In the genomic region with DNA sequence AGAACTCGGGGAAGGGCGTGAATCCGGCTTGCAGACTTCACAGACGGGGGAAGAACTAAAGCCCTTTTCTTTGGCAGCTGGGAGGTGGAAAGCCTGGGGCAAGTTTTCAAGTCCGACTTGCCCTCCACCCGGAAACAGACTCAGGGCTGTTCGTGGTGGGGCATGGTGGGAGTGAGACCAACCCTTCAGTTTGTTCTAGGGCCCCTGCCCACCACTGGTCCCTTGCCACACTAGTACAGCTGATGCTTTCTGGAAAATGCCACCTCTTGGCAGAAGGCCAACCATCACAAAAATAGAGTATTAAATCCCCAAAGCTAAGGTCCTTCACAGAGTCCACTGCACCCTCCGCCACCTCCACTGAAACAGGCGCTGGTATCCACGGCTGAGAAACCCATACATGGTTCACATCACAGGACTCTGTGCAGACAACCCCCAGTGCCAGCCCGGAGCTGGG, we compare ENCODE assay signal across 22 cellular contexts. TPM values are rescaled to one million over a fixed set of nuclear protein-coding genes. Genes with fewer than 3 reads are reported as not detected.
A peak's percentile ranks its signal among the peaks of the same experiment; 100 is the strongest.
DNase-seq lines count a peak whose midpoint lies in the region; ATAC-seq, FAIRE-seq and TF ChIP-seq lines count a peak whose summit lies in the region.
"Had no signal": no experiment of that assay in that cellular context is flagged by ENCODE, and none has a peak within 500 bp of the region (broad histone marks: within the 10 kb centered on the region; RNA-seq: fewer than 3 reads in every experiment).

No MANE protein-coding gene starts in this region.

- H3K4me1 ChIP-seq in OCI-LY7 (ENCODE audit: insufficient read depth, low read length, poor library complexity, severe bottlenecking) (peaks cover 93% of the 10 kb centered on the region), endothelial cell of umbilical vein (ENCODE audit: control insufficient read depth, extremely low read depth, insufficient read depth, low read length) (peaks cover 28% of the 10 kb centered on the region), esophagus muscularis mucosa (no peaks in the 10 kb centered on the region)
- H3K4me1 ChIP-seq: BE2C had no signal

- CTCF ChIA-PET in OCI-LY7 (lab: Charles Lee; ENCODE audit: unreplicated experiment) = interaction anchor here (1.4 kb wide), 1 partner anchor 17 kb away, joined by 3 read pairs; no protein-coding TSS in a partner anchor
- CTCF ChIA-PET in endothelial cell of umbilical vein (lab: Charles Lee) = interaction anchor here (1.4 to 3.6 kb wide), 3 partner anchors 23 to 228 kb away, joined by 3 to 18 read pairs (median 6); no protein-coding TSS in a partner anchor

- H3K36me3 Mint-ChIP-seq in osteocyte (ENCODE audit: unreplicated experiment) = no peaks in the 10 kb centered on the region
- H3K36me3 Mint-ChIP-seq: CD4-positive, CD25-positive, alpha-beta regulatory T cell had no signal

- WGBS in esophagus muscularis mucosa = 84% methylated on average over 10 of the region's 11 CpGs

- FAIRE-seq in endothelial cell of umbilical vein (lab: Jason Lieb, UNC) = no peak
- FAIRE-seq: H54 had no signal

- H3K27me3 ChIP-seq in endothelial cell of umbilical vein (ENCODE audit: control insufficient read depth in 2 of 2, insufficient read depth in 2 of 2, low read length in 2 of 2) (no peaks in the 10 kb centered on the region), esophagus muscularis mucosa (no peaks in the 10 kb centered on the region)

- no peak for TF ChIP-seq EP300 in esophagus muscularis mucosa (IDR thresholded peaks at IDR 0.05)

- no peak overlapping the region for H3K9ac ChIP-seq in endothelial cell of umbilical vein (replicated peaks; ENCODE audit: extremely low read depth, insufficient read depth, low read length)
- H3K9ac ChIP-seq: SK-N-SH had no signal

- H3K4me3 Mint-ChIP-seq in osteocyte (ENCODE audit: unreplicated experiment) = no peak overlapping the region
- H3K4me3 Mint-ChIP-seq: CD4-positive, CD25-positive, alpha-beta regulatory T cell had no signal

- DNase-seq in OCI-LY7 (ENCODE audit: low spot score) = no peak
- DNase-seq in endothelial cell of umbilical vein (ENCODE audit: low read depth, low spot score) = no peak
- peak; percentile 68 for DNase-seq in osteocyte (ENCODE audit: extremely low spot score, unreplicated experiment)
- DNase-seq in amniotic stem cell (lab: John Stamatoyannopoulos, UW) = no peak
- DNase-seq in OCI-M2 (lab: John Stamatoyannopoulos, UW; ENCODE audit: unreplicated experiment) = no peak
- DNase-seq in esophagus muscularis mucosa (ENCODE audit: extremely low spot score) = no peak
- DNase-seq: BE2C; CD4-positive, CD25-positive, alpha-beta regulatory T cell; EL; IMR-90; NCI-H1105 treated with DMSO at 0.1 percent for 48 hours; NCI-H1694; NCI-H2081; NCI-H2171; NCI-H345; NCI-H526; SHP77 treated with DMSO at 0.1 percent for 48 hours; SK-N-SH had no signal

- H3K9me3 Mint-ChIP-seq in osteocyte (ENCODE audit: unreplicated experiment) = peaks cover 4% of the 10 kb centered on the region

- no peaks in the 10 kb centered on the region for H3K4me1 Mint-ChIP-seq in osteocyte (ENCODE audit: unreplicated experiment)
- H3K4me1 Mint-ChIP-seq: CD4-positive, CD25-positive, alpha-beta regulatory T cell had no signal

- H3K9me1 ChIP-seq in endothelial cell of umbilical vein (replicated peaks; ENCODE audit: control insufficient read depth, extremely low read depth, insufficient read depth, low read length) = no peaks in the 10 kb centered on the region

- TF ChIP-seq POLR2A in endothelial cell of umbilical vein (IDR thresholded peaks at IDR 0.05; ENCODE audit: low read depth, low read length) = no peak
- no peak for TF ChIP-seq POLR2A in esophagus muscularis mucosa (IDR thresholded peaks at IDR 0.05; ENCODE audit: low read depth)

- BruUV-seq in OCI-LY7 (replicated peaks; lab: Mats Ljungman, UMichigan) = no TSS peak
- BruUV-seq in endothelial cell of umbilical vein (replicated peaks; lab: Mats Ljungman, UMichigan) = no TSS peak

- no peak for TF ChIP-seq CTCF in C4-2B (conservative IDR thresholded peaks at IDR 0.05)
- TF ChIP-seq CTCF in OCI-LY7 (conservative IDR thresholded peaks at IDR 0.05; ENCODE audit: low read length) = no peak
- no peak for TF ChIP-seq CTCF in endothelial cell of umbilical vein (IDR thresholded peaks at IDR 0.05; ENCODE audit: extremely low read depth in 1 of 2, insufficient read depth in 1 of 2, low read depth in 1 of 2, low read length in 2 of 2)
- no peak for TF ChIP-seq CTCF in osteocyte (IDR thresholded peaks at IDR 0.05)
- TF ChIP-seq CTCF in esophagus muscularis mucosa (IDR thresholded peaks at IDR 0.05) = no peak

- H2AFZ ChIP-seq in OCI-LY7 (ENCODE audit: low read length) (peak overlapping the region; percentile 84), endothelial cell of umbilical vein (ENCODE audit: low read depth, low read length) (peak overlapping the region; percentile 38)

- POLR2A ChIA-PET in OCI-LY7 (lab: Charles Lee) (interaction anchor here (5.4 kb wide), 1 partner anchor 9 kb away, joined by 49 read pairs; no protein-coding TSS in a partner anchor), endothelial cell of umbilical vein (lab: Charles Lee) (no interaction called here)

- no peak overlapping the region for H3K27ac Mint-ChIP-seq in osteocyte (ENCODE audit: unreplicated experiment)
- H3K27ac Mint-ChIP-seq: CD4-positive, CD25-positive, alpha-beta regulatory T cell had no signal

- H3K27ac ChIP-seq in C4-2B = peak overlapping the region; percentile 87
- H3K27ac ChIP-seq in OCI-LY7 (ENCODE audit: low read depth, low read length, poor library complexity, severe bottlenecking) = peak overlapping the region; percentile 16
- H3K27ac ChIP-seq in endothelial cell of umbilical vein (ENCODE audit: insufficient read depth, low read depth, low read length) = peak overlapping the region; percentile 14
- no peak overlapping the region for H3K27ac ChIP-seq in esophagus muscularis mucosa (replicated peaks in 1 of 4)
- H3K27ac ChIP-seq: RWPE1 had no signal

- H3K27me3 Mint-ChIP-seq in osteocyte (ENCODE audit: unreplicated experiment) = peaks cover 55% of the 10 kb centered on the region

- no peak for ATAC-seq in HG02623 (IDR thresholded peaks at IDR 0.05; ENCODE audit: unreplicated experiment)

- intact Hi-C loops in OCI-LY7 (cut with micrococcal nuclease; ENCODE audit: unreplicated experiment) = no loop called here
- intact Hi-C loops in endothelial cell of umbilical vein (cut with micrococcal nuclease) = no loop called here
- intact Hi-C loops in esophagus muscularis mucosa (cut with DNase I) = no loop called here

- H4K20me1 ChIP-seq in OCI-LY7 (ENCODE audit: insufficient read depth, low read length) = no peaks in the 10 kb centered on the region
- no peaks in the 10 kb centered on the region for H4K20me1 ChIP-seq in endothelial cell of umbilical vein (replicated peaks; ENCODE audit: control insufficient read depth, extremely low read depth, insufficient read depth, low read length)

- H3K4me2 ChIP-seq in OCI-LY7 (ENCODE audit: low read length) = peak overlapping the region; percentile 65
- no peak overlapping the region for H3K4me2 ChIP-seq in endothelial cell of umbilical vein (ENCODE audit: insufficient read depth, low read length)
- H3K4me2 ChIP-seq: SK-N-SH had no signal

- peak overlapping the region; percentile 50 for H3K4me3 ChIP-seq in OCI-LY7 (ENCODE audit: low read depth, low read length, poor library complexity, severe bottlenecking)
- H3K4me3 ChIP-seq in endothelial cell of umbilical vein (replicated peaks in 1 of 3; ENCODE audit: insufficient read depth in 1 of 3, low read depth in 1 of 3, low read length in 3 of 3) = no peak overlapping the region
- H3K4me3 ChIP-seq in esophagus muscularis mucosa = no peak overlapping the region

- H3K9me2 ChIP-seq in OCI-LY7 (ENCODE audit: insufficient read depth, low read length) = no peaks in the 10 kb centered on the region
- H3K9me2 ChIP-seq: SK-N-SH had no signal

- H3K79me2 ChIP-seq in OCI-LY7 (ENCODE audit: insufficient read depth, low read depth, low read length) = no peaks in the 10 kb centered on the region
- no peaks in the 10 kb centered on the region for H3K79me2 ChIP-seq in endothelial cell of umbilical vein (ENCODE audit: control insufficient read depth, insufficient read depth, low read length)

- dilution Hi-C loops in endothelial cell of umbilical vein (cut with MboI; ENCODE audit: extremely low pct_ligation_motif_present, low sequenced_read_pairs) = no loop called here

- 0 out of 2 replicates have a peak, but pooled peaks cover 5% of the 10 kb centered on the region for H3K9me3 ChIP-seq in OCI-LY7 (ENCODE audit: low read length)
- H3K9me3 ChIP-seq in endothelial cell of umbilical vein (replicated peaks; ENCODE audit: control insufficient read depth, insufficient read depth, low read length) = no peaks in the 10 kb centered on the region
- no peaks in the 10 kb centered on the region for H3K9me3 ChIP-seq in esophagus muscularis mucosa
- H3K9me3 ChIP-seq: BE2C, SK-N-SH had no signal

- H3K36me3 ChIP-seq in OCI-LY7 (ENCODE audit: insufficient read depth, low read length) (no peaks in the 10 kb centered on the region; the same call in 1 of the 2 replicates), endothelial cell of umbilical vein (ENCODE audit: control insufficient read depth in 2 of 2, extremely low read depth in 1 of 2, insufficient read depth in 2 of 2, low read length in 2 of 2) (no peaks in the 10 kb centered on the region), esophagus muscularis mucosa (no peaks in the 10 kb centered on the region)
- H3K36me3 ChIP-seq: BE2C had no signal

TF ChIP-seq in endothelial cell of umbilical vein, 7 proteins besides CTCF, POLR2A, EP300 and RAD21 (continues in another document):
- TF ChIP-seq, protein P1, sequence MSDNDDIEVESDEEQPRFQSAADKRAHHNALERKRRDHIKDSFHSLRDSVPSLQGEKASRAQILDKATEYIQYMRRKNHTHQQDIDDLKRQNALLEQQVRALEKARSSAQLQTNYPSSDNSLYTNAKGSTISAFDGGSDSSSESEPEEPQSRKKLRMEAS (IDR thresholded peaks at IDR 0.05; ENCODE audit: insufficient read depth, insufficient read length) = no peak
- no peak for TF ChIP-seq EZH2 (IDR thresholded peaks at IDR 0.05; ENCODE audit: borderline replicate concordance, low read depth, low read length, severe bottlenecking)
- no peak for TF ChIP-seq POLR2AphosphoS5 (IDR thresholded peaks at IDR 0.05; ENCODE audit: insufficient read depth, low read depth, low read length)
- no peak for TF ChIP-seq MYC (IDR thresholded peaks at IDR 0.05; ENCODE audit: low read depth, low read length)

RNA-seq across cellular contexts. Expression of a gene that starts 50.4 kb away (rescaled TPM):
- total RNA-seq in OCI-LY7 (2014; rRNA removed; shearing (Covaris generic)) = 170 and 189 TPM in 2 replicates
- 262 and 315 TPM in 2 replicates for total RNA-seq in OCI-LY7 (2022)
- 71.4 and 78.3 TPM in 2 replicates for total RNA-seq in endothelial cell of umbilical vein
- polyA plus RNA-seq in endothelial cell of umbilical vein = 19.4 and 20.8 TPM in 2 replicates
- 12.3 and 14.9 TPM in 2 replicates for polyA plus RNA-seq in endothelial cell of umbilical vein (2011; cell fraction: cytosol; rRNA removed)
- polyA plus RNA-seq in endothelial cell of umbilical vein (2011; cell fraction: nucleus; rRNA removed) = 201 and 241 TPM in 2 replicates
- 13.7 and 19.9 TPM in 2 replicates for polyA plus RNA-seq in endothelial cell of umbilical vein (2012)
- polyA minus RNA-seq in endothelial cell of umbilical vein = 31.8 and 48.0 TPM in 2 replicates
- 30.7 TPM for polyA minus RNA-seq in endothelial cell of umbilical vein (2011; cell fraction: cytosol; rRNA and poly(A)+ RNA removed)
- polyA minus RNA-seq in endothelial cell of umbilical vein (2011; cell fraction: nucleus; rRNA and poly(A)+ RNA removed) = 46.6 and 65.3 TPM in 2 replicates
- 47.1 and 52.9 TPM in 2 replicates for total RNA-seq in osteocyte
- total RNA-seq in esophagus muscularis mucosa = 10 to 100 TPM in 3 of 4 donors, 1 to 10 TPM in 1; 5.9 to 18.7 (median 12.7) TPM

Comparison
In these comparisons a context has a peak if more than half of its experiments do, and no peak if none do; other contexts are left out.
1. H3K27ac ChIP-seq: peak in C4-2B (single experiment), OCI-LY7 (single experiment) and endothelial cell of umbilical vein (single experiment); none in esophagus muscularis mucosa (0 of 4).